12 cellular contexts compared by ENCODE assay signal in genomic region chr6:144248470-144249301, GRCh38. TPM values are rescaled to one million over a fixed set of nuclear protein-coding genes. Genes with fewer than 3 reads are reported as not detected.
A peak's percentile ranks its signal among the peaks of the same experiment; 100 is the strongest.
DNase-seq lines count a peak whose midpoint lies in the region; ATAC-seq and TF ChIP-seq lines count a peak whose summit lies in the region.
"Had no signal": no experiment of that assay in that cellular context is flagged by ENCODE, and none has a peak within 500 bp of the region (broad histone marks: within the 10 kb centered on the region; RNA-seq: fewer than 3 reads in every experiment).

No MANE protein-coding gene starts in this region.

- peak; percentile 5 for DNase-seq in stimulated activated CD4-positive, alpha-beta T cell treated with anti-CD3 and anti-CD28 coated beads, Interleukin-4, amount 100 ng/mL, for 24 hours
- DNase-seq in stimulated activated CD4-positive, alpha-beta T cell treated with anti-CD3 and anti-CD28 coated beads, Interleukin-15, amount 100 ng/mL, for 24 hours = no peak
- no peak for DNase-seq in vagina (ENCODE audit: extremely low spot score in 2 of 2)
- DNase-seq in GOT3 (lab: John Stamatoyannopoulos, UW) = no peak
- DNase-seq in Right ventricle myocardium inferior (ENCODE audit: missing footprints) = no peak
- DNase-seq: CD4-positive, alpha-beta T cell; NCI-H1105; SIG-M5; stimulated activated CD4-positive, alpha-beta T cell treated with anti-CD3 and anti-CD28 coated beads, Interleukin-4, amount 100 ng/mL, for 1 hour had no signal

- TF ChIP-seq CTCF in WI38 (IDR thresholded peaks at IDR 0.05; ENCODE audit: low read depth, low read length) (no peak), gastroesophageal sphincter (IDR thresholded peaks at IDR 0.05) (no peak), vagina (IDR thresholded peaks at IDR 0.05) (no peak)

- H3K9me3 ChIP-seq in gastroesophageal sphincter (peaks cover 0 to 18% (median 0%) of the 10 kb centered on the region in 3 donors), vagina (no peaks in the 10 kb centered on the region)

- ATAC-seq in gastroesophageal sphincter (peak; percentile 50), HG03565 (IDR thresholded peaks at IDR 0.05; ENCODE audit: unreplicated experiment) (no peak), Right ventricle myocardium inferior (no peak)

- 0 out of 2 replicates have a peak overlapping the region, but pooled peaks have one; percentile 15 for H3K4me3 ChIP-seq in WI38 (ENCODE audit: low read depth, low read length)
- no peak overlapping the region for H3K4me3 ChIP-seq in gastroesophageal sphincter
- no peak overlapping the region for H3K4me3 ChIP-seq in vagina

- H3K27me3 ChIP-seq in gastroesophageal sphincter = no peaks in the 10 kb centered on the region
- no peaks in the 10 kb centered on the region for H3K27me3 ChIP-seq in vagina

- TF ChIP-seq EP300 in gastroesophageal sphincter (IDR thresholded peaks at IDR 0.05) = no peak

- TF ChIP-seq POLR2A in gastroesophageal sphincter (IDR thresholded peaks at IDR 0.05) = no peak
- no peak for TF ChIP-seq POLR2A in vagina (IDR thresholded peaks at IDR 0.05)

- peak overlapping the region in 2 of 4 donors; percentile 3 to 22 for H3K27ac ChIP-seq in gastroesophageal sphincter
- H3K27ac ChIP-seq in vagina = peak overlapping the region; percentile 74

- intact Hi-C loops in vagina (cut with DNase I) (no loop called here), Right ventricle myocardium inferior (cut with DNase I) (no loop called here)

- H3K36me3 ChIP-seq in gastroesophageal sphincter (no peaks in the 10 kb centered on the region), vagina (no peaks in the 10 kb centered on the region)

- H3K4me1 ChIP-seq in gastroesophageal sphincter (peaks cover 0 to 4% (median 0%) of the 10 kb centered on the region in 3 donors), vagina (peaks cover 15% of the 10 kb centered on the region)

- 21 to 86% methylated on average over 3 of the region's 3 CpGs for WGBS in gastroesophageal sphincter (ENCODE audit: low coverage in 1 of 2), 2 donors

RNA-seq across cellular contexts. Expression of gene UTRN, which starts 36.4 kb away (rescaled TPM):
- total RNA-seq in gastroesophageal sphincter (100 to 1,000 TPM in 3 of 4 donors, 10 to 100 TPM in 1; 95.9 to 251 (median 139) TPM), vagina (160 TPM), Right ventricle myocardium inferior (69.2 TPM)
